ENCODE assay signal across 17 cellular contexts in genomic region chr9:94672811-94673487, GRCh38. TPM values are rescaled to one million over a fixed set of nuclear protein-coding genes. Genes with fewer than 3 reads are reported as not detected.
A peak's percentile ranks its signal among the peaks of the same experiment; 100 is the strongest.
DNase-seq lines count a peak whose midpoint lies in the region; ATAC-seq and TF ChIP-seq lines count a peak whose summit lies in the region.
"Had no signal": no experiment of that assay in that cellular context is flagged by ENCODE, and none has a peak within 500 bp of the region (broad histone marks: within the 10 kb centered on the region; RNA-seq: fewer than 3 reads in every experiment).

No MANE protein-coding gene starts in this region.

- H3K9me3 ChIP-seq in BE2C, result no peaks in the 10 kb centered on the region
- H3K9me3 ChIP-seq: heart left ventricle, Peyer's patch had no signal

- H3K4me3 ChIP-seq in AG10803 (ENCODE audit: low read length) (no peak overlapping the region), brain microvascular endothelial cell (ENCODE audit: low read depth, low read length) (no peak overlapping the region), BE2C (ENCODE audit: low read depth, low read length) (no peak overlapping the region)
- H3K4me3 ChIP-seq: heart left ventricle, lung, Peyer's patch had no signal

- peak; percentile 83 for DNase-seq in AG10803 (ENCODE audit: low read depth)
- peak; percentile 91 for DNase-seq in M059J (ENCODE audit: low read depth)
- peak; percentile 53 for DNase-seq in brain microvascular endothelial cell
- DNase-seq in kidney glomerular epithelial cell (lab: John Stamatoyannopoulos, UW), result peak; percentile 78
- DNase-seq in BE2C, result no peak
- DNase-seq in midbrain (lab: John Stamatoyannopoulos, UW), result no peak
- DNase-seq in cerebellum (ENCODE audit: low spot score), result no peak
- DNase-seq: activated CD8-positive, alpha-beta memory T cell treated with anti-CD3 and anti-CD28 coated beads for 24 hours; heart left ventricle; Peyer's patch; stimulated activated CD4-positive, alpha-beta T cell treated with anti-CD3 and anti-CD28 coated beads, Interleukin-1b, Interleukin-23, amount 100 ng/mL, for 48 hours; T1000 had no signal

- peak overlapping the region; percentile 77 for H3K27ac ChIP-seq in brain microvascular endothelial cell
- H3K27ac ChIP-seq: heart left ventricle, KMS-11, parathyroid adenoma, Peyer's patch had no signal

- H3K36me3 ChIP-seq in brain microvascular endothelial cell (replicated peaks) (no peaks in the 10 kb centered on the region), BE2C (no peaks in the 10 kb centered on the region)
- H3K36me3 ChIP-seq: heart left ventricle, Peyer's patch had no signal

- no peak for ATAC-seq in HG03135 (IDR thresholded peaks at IDR 0.05; ENCODE audit: unreplicated experiment)
- ATAC-seq: heart left ventricle; stimulated activated memory B cell treated with anti-CD40 and anti-IgM and Interleukin-4, amounts not matched to agents 10 μg/mL and 1 μg/mL and 100 μg/mL, for 72 hours had no signal

- H3K27me3 ChIP-seq in brain microvascular endothelial cell (replicated peaks) (no peaks in the 10 kb centered on the region), BE2C (no peaks in the 10 kb centered on the region)
- H3K27me3 ChIP-seq: heart left ventricle, Peyer's patch had no signal

- peaks cover 5% of the 10 kb centered on the region; the same call in 1 of the 2 replicates for H3K4me1 ChIP-seq in BE2C
- H3K4me1 ChIP-seq: parathyroid adenoma had no signal

- TF ChIP-seq CTCF in AG10803 (conservative IDR thresholded peaks at IDR 0.05; ENCODE audit: low read length), result no peak
- no peak for TF ChIP-seq CTCF in brain microvascular endothelial cell (IDR thresholded peaks at IDR 0.05; ENCODE audit: low read depth, low read length, missing control alignments)
- TF ChIP-seq CTCF in BE2C (IDR thresholded peaks at IDR 0.05; ENCODE audit: low read depth, low read length), result no peak

- in situ Hi-C loops in brain microvascular endothelial cell (cut with HindIII; ENCODE audit: low pct_ligation_motif_present, low sequenced_read_pairs), result no loop called here

RNA-seq across cellular contexts. Expression of gene FBP1, which starts 33.6 kb away (rescaled TPM):
- total RNA-seq in M059J (2014; rRNA removed; shearing (Covaris generic)), result 0.52 TPM in 1 of 2 replicates, not detected in the other
- polyA plus RNA-seq in BE2C (2012; ENCODE audit: insufficient read depth, insufficient read length, low read depth), result not detected
- not detected for total RNA-seq in cerebellum

RNA-seq across cellular contexts. Expression of gene AOPEP, which starts 53.5 kb away (rescaled TPM):
- 95.6 and 120 TPM in 2 replicates for total RNA-seq in M059J (2014; rRNA removed; shearing (Covaris generic))
- 77.8 TPM for polyA plus RNA-seq in BE2C (2012; ENCODE audit: insufficient read depth, insufficient read length, low read depth)
- 67.2 TPM for total RNA-seq in cerebellum

Comparison
In these comparisons a context has a peak if more than half of its experiments do, and no peak if none do; other contexts are left out.
1. DNase-seq: peak in AG10803 (single experiment), M059J (single experiment), brain microvascular endothelial cell (single experiment) and kidney glomerular epithelial cell (single experiment); none in BE2C (single experiment), midbrain (single experiment) and cerebellum (single experiment).